36 cellular contexts compared by ENCODE assay signal in the genomic region with DNA sequence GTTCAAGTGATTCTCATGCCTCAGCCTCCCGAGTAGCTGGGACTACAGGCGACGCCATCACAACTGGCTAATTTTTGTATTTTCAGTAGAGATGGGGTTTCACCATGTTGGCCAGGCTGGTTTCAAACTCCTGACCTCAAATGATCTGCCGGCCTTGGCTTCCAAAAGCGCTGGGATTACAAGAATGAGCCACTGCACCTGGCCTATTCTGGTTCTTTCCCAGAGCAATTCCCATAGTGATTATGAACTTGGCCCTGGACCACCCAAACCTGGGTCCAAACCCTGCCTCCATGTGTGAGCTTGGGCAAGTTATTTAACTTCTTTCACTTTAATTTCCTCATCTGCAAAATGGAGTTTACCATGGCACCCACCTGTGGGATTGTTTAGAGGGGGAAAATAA.
"Had no signal": no experiment of that assay in that cellular context is flagged by ENCODE, and none has a peak within 500 bp of the region (broad histone marks: within the 10 kb centered on the region; RNA-seq: fewer than 3 reads in every experiment).

No MANE protein-coding gene starts in this region.

- H3K36me3 Mint-ChIP-seq: activated CD4-positive, alpha-beta memory T cell treated with anti-CD3 and anti-CD28 coated beads for 36 hours; activated naive CD4-positive, alpha-beta T cell treated with anti-CD3 and anti-CD28 coated beads, Interleukin-2, amount 50 U/mL, for 72 hours; activated naive CD8-positive, alpha-beta T cell treated with anti-CD3 and anti-CD28 coated beads for 36 hours had no signal

- H3K27me3 Mint-ChIP-seq: activated CD4-positive, alpha-beta memory T cell treated with anti-CD3 and anti-CD28 coated beads for 36 hours; activated CD4-positive, alpha-beta T cell treated with anti-CD3 and anti-CD28 coated beads, Interleukin-2, amount 10 ng/mL, durations not matched to agents 24 days and 14 days had no signal

- H3K27me3 ChIP-seq: ascending aorta, brain microvascular endothelial cell, breast epithelium had no signal

- H3K9me3 ChIP-seq: ascending aorta, breast epithelium had no signal

- H3K4me1 ChIP-seq: ascending aorta, breast epithelium had no signal

- DNase-seq: activated B cell treated with CpG ODN at 0.5 μM for 24 hours; activated CD4-positive, alpha-beta memory T cell treated with anti-CD3 and anti-CD28 coated beads for 36 hours; activated CD4-positive, alpha-beta T cell treated with anti-CD3 and anti-CD28 coated beads for 4 hours; activated CD4-positive, alpha-beta T cell treated with anti-CD3 and anti-CD28 coated beads, Interleukin-2, amount 10 ng/mL, durations not matched to agents 24 days and 14 days; activated CD4-positive, alpha-beta T cell treated with anti-CD3 and anti-CD28 coated beads, Interleukin-2, amount 50 U/mL, for 1 hour; activated CD4-positive, alpha-beta T cell treated with anti-CD3 and anti-CD28 coated beads, Interleukin-2, amount 50 U/mL, for 4 hours; activated CD4-positive, CD25-positive, alpha-beta regulatory T cell treated with anti-CD3 and anti-CD28 coated beads, Interleukin-2, amount 50 U/mL, for 72 hours; activated CD8-positive, alpha-beta memory T cell treated with anti-CD3 and anti-CD28 coated beads, Interleukin-2, amount 50 U/mL, for 4 hours; activated CD8-positive, alpha-beta T cell treated with anti-CD3 and anti-CD28 coated beads for 36 hours; activated effector memory CD4-positive, alpha-beta T cell treated with anti-CD3 and anti-CD28 coated beads, Interleukin-2, amount 50 U/mL, for 16 hours; activated gamma-delta T cell treated with Interleukin-2 at 50 U/mL for 16 hours; activated naive CD4-positive, alpha-beta T cell; activated naive CD4-positive, alpha-beta T cell treated with anti-CD3 and anti-CD28 coated beads for 36 hours; activated naive CD4-positive, alpha-beta T cell treated with anti-CD3 and anti-CD28 coated beads, Interleukin-2, amount 50 U/mL, for 16 hours; activated naive CD8-positive, alpha-beta T cell treated with anti-CD3 and anti-CD28 coated beads for 36 hours; activated T-cell treated with anti-CD3 and anti-CD28 coated beads for 4 hours; activated T-cell treated with anti-CD3 and anti-CD28 coated beads, Interleukin-2, amount 50 U/mL, for 1 hour; activated T-cell treated with anti-CD3 and anti-CD28 coated beads, Interleukin-2, amount 50 U/mL, for 4 hours; activated T-cell treated with anti-CD3 and anti-CD28 coated beads, Interleukin-2, amount 50 U/mL, for 72 hours; amygdala; anterior cingulate cortex; brain microvascular endothelial cell; caudate nucleus; cerebellar nuclear complex; T-helper 1 cell; T-helper 2 cell; T-helper 9 cell had no signal

- H3K27ac Mint-ChIP-seq: activated B cell treated with CpG ODN at 0.5 μM for 24 hours; activated CD4-positive, alpha-beta memory T cell treated with anti-CD3 and anti-CD28 coated beads for 36 hours; activated CD4-positive, alpha-beta T cell treated with anti-CD3 and anti-CD28 coated beads, Interleukin-2, amount 10 ng/mL, durations not matched to agents 24 days and 14 days; activated CD8-positive, alpha-beta T cell treated with anti-CD3 and anti-CD28 coated beads for 36 hours; activated naive CD4-positive, alpha-beta T cell treated with anti-CD3 and anti-CD28 coated beads for 36 hours; activated naive CD4-positive, alpha-beta T cell treated with anti-CD3 and anti-CD28 coated beads, Interleukin-2, amount 50 U/mL, for 72 hours; activated naive CD8-positive, alpha-beta T cell treated with anti-CD3 and anti-CD28 coated beads for 36 hours; activated T-cell treated with anti-CD3 and anti-CD28 coated beads, Interleukin-2, amount 50 U/mL, for 72 hours; activated T-helper 1 cell treated with anti-CD3 and anti-CD28 coated beads, Interleukin-12 subunit alpha, Interleukin-12 subunit beta, Interleukin-2, Interleukin-4 antibody, amounts not matched to agents 30 ng/mL and 10 ng/mL and 1 ng/mL, durations not matched to agents 14 hours and 24 hours and 36 hours; activated T-helper 17 cell treated with anti-CD3 and anti-CD28 coated beads, Interleukin-2, amount 50 U/mL, for 72 hours; T-helper 1 cell treated with Interleukin-12 subunit alpha and Interleukin-12 subunit beta and Interleukin-4 antibody, amounts not matched to agents 30 μg/mL and 1 μg/mL, for 36 hours; T-helper 2 cell treated with Interferon-gamma antibody and Interleukin-4, amounts not matched to agents 5 μg/mL and 100 μg/mL, for 36 hours had no signal

- H3K4me1 Mint-ChIP-seq: activated B cell treated with CpG ODN at 0.5 μM for 24 hours; activated CD4-positive, alpha-beta T cell treated with anti-CD3 and anti-CD28 coated beads, Interleukin-2, amount 10 ng/mL, durations not matched to agents 24 days and 14 days; activated naive CD8-positive, alpha-beta T cell treated with anti-CD3 and anti-CD28 coated beads for 36 hours; activated T-helper 17 cell treated with anti-CD3 and anti-CD28 coated beads, Interleukin-2, amount 50 U/mL, for 72 hours; central memory CD8-positive, alpha-beta T cell had no signal

- H3K4me3 Mint-ChIP-seq: activated B cell treated with CpG ODN at 0.5 μM for 24 hours; activated CD4-positive, alpha-beta memory T cell treated with anti-CD3 and anti-CD28 coated beads for 36 hours; activated CD4-positive, alpha-beta T cell treated with anti-CD3 and anti-CD28 coated beads, Interleukin-2, amount 10 ng/mL, durations not matched to agents 24 days and 14 days; activated CD8-positive, alpha-beta T cell treated with anti-CD3 and anti-CD28 coated beads for 36 hours; activated naive CD4-positive, alpha-beta T cell treated with anti-CD3 and anti-CD28 coated beads for 36 hours; activated naive CD8-positive, alpha-beta T cell treated with anti-CD3 and anti-CD28 coated beads for 36 hours; activated T-cell treated with anti-CD3 and anti-CD28 coated beads, Interleukin-2, amount 50 U/mL, for 4 hours; activated T-cell treated with anti-CD3 and anti-CD28 coated beads, Interleukin-2, amount 50 U/mL, for 72 hours; activated T-helper 1 cell treated with anti-CD3 and anti-CD28 coated beads, Interleukin-12 subunit alpha, Interleukin-12 subunit beta, Interleukin-2, Interleukin-4 antibody, amounts not matched to agents 30 ng/mL and 10 ng/mL and 1 ng/mL, durations not matched to agents 14 hours and 24 hours and 36 hours; activated T-helper 17 cell treated with anti-CD3 and anti-CD28 coated beads, Interleukin-2, amount 50 U/mL, for 72 hours; central memory CD8-positive, alpha-beta T cell; T-helper 1 cell treated with Interleukin-12 subunit alpha and Interleukin-12 subunit beta and Interleukin-4 antibody, amounts not matched to agents 30 μg/mL and 1 μg/mL, for 36 hours; T-helper 2 cell treated with Interferon-gamma antibody and Interleukin-4, amounts not matched to agents 5 μg/mL and 100 μg/mL, for 36 hours had no signal

- ATAC-seq: activated CD8-positive, alpha-beta T cell treated with anti-CD3 and anti-CD28 coated beads for 36 hours; activated naive CD4-positive, alpha-beta T cell treated with anti-CD3 and anti-CD28 coated beads, Interleukin-2, amount 50 U/mL, for 72 hours; activated T-cell treated with anti-CD3 and anti-CD28 coated beads, Interleukin-2, amount 50 U/mL, for 4 hours; activated T-cell treated with anti-CD3 and anti-CD28 coated beads, Interleukin-2, amount 50 U/mL, for 72 hours; activated T-helper 17 cell treated with anti-CD3 and anti-CD28 coated beads, Interleukin-2, amount 50 U/mL, for 72 hours had no signal

- H3K9me3 Mint-ChIP-seq: activated CD4-positive, alpha-beta memory T cell treated with anti-CD3 and anti-CD28 coated beads for 36 hours; activated CD4-positive, alpha-beta T cell treated with anti-CD3 and anti-CD28 coated beads, Interleukin-2, amount 10 ng/mL, durations not matched to agents 24 days and 14 days; activated CD8-positive, alpha-beta T cell treated with anti-CD3 and anti-CD28 coated beads for 36 hours; activated naive CD4-positive, alpha-beta T cell treated with anti-CD3 and anti-CD28 coated beads for 36 hours; activated naive CD4-positive, alpha-beta T cell treated with anti-CD3 and anti-CD28 coated beads, Interleukin-2, amount 50 U/mL, for 72 hours; activated T-cell treated with anti-CD3 and anti-CD28 coated beads, Interleukin-2, amount 50 U/mL, for 72 hours; activated T-helper 1 cell treated with anti-CD3 and anti-CD28 coated beads, Interleukin-12 subunit alpha, Interleukin-12 subunit beta, Interleukin-2, Interleukin-4 antibody, amounts not matched to agents 30 ng/mL and 10 ng/mL and 1 ng/mL, durations not matched to agents 14 hours and 24 hours and 36 hours; T-helper 1 cell treated with Interleukin-12 subunit alpha and Interleukin-12 subunit beta and Interleukin-4 antibody, amounts not matched to agents 30 μg/mL and 1 μg/mL, for 36 hours; T-helper 2 cell treated with Interferon-gamma antibody and Interleukin-4, amounts not matched to agents 5 μg/mL and 100 μg/mL, for 36 hours had no signal

- H3K4me3 ChIP-seq: ascending aorta, breast epithelium had no signal

- H3K36me3 ChIP-seq: ascending aorta, brain microvascular endothelial cell, breast epithelium had no signal

- H3K27ac ChIP-seq: ascending aorta, brain microvascular endothelial cell, breast epithelium, VCaP had no signal
